Comparison of ENCODE assay signal across 24 cellular contexts in genomic region chr16:87044031-87044380, GRCh38.
A peak's percentile ranks its signal among the peaks of the same experiment; 100 is the strongest.
DNase-seq lines count a peak whose midpoint lies in the region; ATAC-seq and TF ChIP-seq lines count a peak whose summit lies in the region.
"Had no signal": no experiment of that assay in that cellular context is flagged by ENCODE, and none has a peak within 500 bp of the region (broad histone marks: within the 10 kb centered on the region; RNA-seq: fewer than 3 reads in every experiment).

No MANE protein-coding gene starts in this region.

- peak; percentile 45; the same call in 1 of the 3 replicates for ATAC-seq in RWPE2 (ENCODE audit: low read depth)
- ATAC-seq: activated CD4-positive, alpha-beta T cell treated with anti-CD3 and anti-CD28 coated beads for 36 hours; CD8-positive, alpha-beta T cell; HCT116; T-helper 17 cell had no signal

- no peak overlapping the region for H3K4me3 ChIP-seq in RWPE2 (ENCODE audit: severe bottlenecking)
- no peak overlapping the region for H3K4me3 ChIP-seq in tibial artery
- H3K4me3 ChIP-seq: pancreas, right lobe of liver, tibial nerve had no signal

- H3K9me3 ChIP-seq in RWPE2 (ENCODE audit: severe bottlenecking) (no peaks in the 10 kb centered on the region), tibial artery (no peaks in the 10 kb centered on the region)
- H3K9me3 ChIP-seq: heart right ventricle, pancreas, right lobe of liver, tibial nerve had no signal

- DNase-seq in activated effector memory CD4-positive, alpha-beta T cell treated with anti-CD3 and anti-CD28 coated beads, Interleukin-2, amount 50 U/mL, for 16 hours, result peak; percentile 44
- DNase-seq in activated effector memory CD4-positive, alpha-beta T cell treated with Interleukin-2 at 50 U/mL for 16 hours, result no peak
- DNase-seq in RWPE2 (ENCODE audit: low spot score), result no peak
- peak; percentile 78 for DNase-seq in islet precursor cell
- DNase-seq in tibial artery, result peak in 1 of 2 donors; percentile 64
- DNase-seq in GM19240 (ENCODE audit: insufficient read length, low spot score), result no peak
- DNase-seq in NCI-H187 (lab: John Stamatoyannopoulos, UW), result no peak
- no peak for DNase-seq in Kasumi-1 (lab: John Stamatoyannopoulos, UW)
- DNase-seq: activated CD4-positive, alpha-beta T cell treated with anti-CD3 and anti-CD28 coated beads for 36 hours; activated CD8-positive, alpha-beta memory T cell treated with anti-CD3 and anti-CD28 coated beads for 24 hours; activated naive CD4-positive, alpha-beta T cell treated with anti-CD3 and anti-CD28 coated beads for 36 hours; activated T-cell treated with anti-CD3 and anti-CD28 coated beads, Interleukin-2, amount 50 U/mL, for 24 hours; CD8-positive, alpha-beta T cell; mesendoderm; NCI-H1092; NCI-H1930; right lobe of liver; RPMI8226; T-helper 17 cell had no signal

- intact Hi-C loops in tibial artery (cut with DNase I; ENCODE audit: low total_unique reads), result no loop called here

- peaks cover 7% of the 10 kb centered on the region for H3K4me1 ChIP-seq in RWPE2 (ENCODE audit: insufficient read depth, poor library complexity, severe bottlenecking)
- peaks cover 0 to 50% (median 29%) of the 10 kb centered on the region in 4 donors for H3K4me1 ChIP-seq in tibial artery
- H3K4me1 ChIP-seq: right lobe of liver had no signal

- H3K36me3 ChIP-seq in RWPE2 (ENCODE audit: low read depth) (no peaks in the 10 kb centered on the region), tibial artery (no peaks in the 10 kb centered on the region)
- H3K36me3 ChIP-seq: heart right ventricle, pancreas, right lobe of liver, tibial nerve had no signal

- TF ChIP-seq CTCF in RWPE2 (IDR thresholded peaks at IDR 0.05; ENCODE audit: poor library complexity, severe bottlenecking) (no peak), tibial artery (IDR thresholded peaks at IDR 0.05) (no peak)

- no peak overlapping the region for H3K27ac ChIP-seq in RWPE2 (ENCODE audit: poor library complexity, severe bottlenecking)
- H3K27ac ChIP-seq in tibial artery, result peak overlapping the region; percentile 73 to 80
- H3K27ac ChIP-seq: 22Rv1, pancreas, right lobe of liver had no signal

- H3K27me3 ChIP-seq in RWPE2 (ENCODE audit: insufficient read depth, poor library complexity, severe bottlenecking), result no peaks in the 10 kb centered on the region
- no peaks in the 10 kb centered on the region for H3K27me3 ChIP-seq in tibial artery
- H3K27me3 ChIP-seq: pancreas, right lobe of liver, tibial nerve had no signal

Comparison
In these comparisons a context has a peak if more than half of its experiments do, and no peak if none do; other contexts are left out.
1. DNase-seq: peak in activated effector memory CD4-positive, alpha-beta T cell treated with anti-CD3 and anti-CD28 coated beads, Interleukin-2, amount 50 U/mL, for 16 hours (single experiment) and islet precursor cell (single experiment); none in activated effector memory CD4-positive, alpha-beta T cell treated with Interleukin-2 at 50 U/mL for 16 hours (single experiment), RWPE2 (single experiment), GM19240 (single experiment), NCI-H187 (0 of 2) and Kasumi-1 (0 of 2).